ENCODE assay signal across 23 cellular contexts in the genomic region with DNA sequence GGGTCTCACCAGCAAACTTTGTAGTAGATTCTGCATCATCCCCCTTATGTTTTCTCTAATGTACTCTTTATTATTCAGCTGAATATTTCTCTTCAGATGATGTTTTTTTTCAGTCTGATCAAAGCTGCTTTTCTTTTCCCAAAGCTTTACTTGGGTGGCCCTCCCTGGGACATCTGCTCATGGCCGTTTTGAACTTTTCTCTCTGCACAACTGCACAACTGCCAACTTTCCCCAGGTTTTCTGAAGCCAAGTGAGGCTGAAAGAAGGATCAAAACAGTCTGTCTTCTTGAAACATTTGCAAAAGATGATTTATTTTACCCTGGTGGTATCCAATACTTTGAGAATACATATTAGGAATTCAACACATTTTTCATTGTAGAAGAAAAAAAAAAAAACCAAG. TPM values are rescaled to one million over a fixed set of nuclear protein-coding genes. Genes with fewer than 3 reads are reported as not detected.
DNase-seq lines count a peak whose midpoint lies in the region; ATAC-seq and TF ChIP-seq lines count a peak whose summit lies in the region.
"Had no signal": no experiment of that assay in that cellular context is flagged by ENCODE, and none has a peak within 500 bp of the region (broad histone marks: within the 10 kb centered on the region; RNA-seq: fewer than 3 reads in every experiment).

No MANE protein-coding gene starts in this region.

- H3K4me1 ChIP-seq in neural progenitor cell: peaks cover 7% of the 10 kb centered on the region
- H3K4me1 ChIP-seq: HAP-1, SJCRH30 had no signal

- H3K4me2 ChIP-seq in neural progenitor cell: no peak overlapping the region
- H3K4me2 ChIP-seq: GM23338 had no signal

- no peaks in the 10 kb centered on the region for H3K79me2 ChIP-seq in neural progenitor cell (ENCODE audit: low read depth)

- H3K4me3 ChIP-seq in neural progenitor cell: no peak overlapping the region
- H3K4me3 ChIP-seq: BLaER1 treated with 17β-estradiol and CSF1 and Interleukin-3, amounts not matched to agents 10 nM and 100 nM; GM23338; HAP-1; SJCRH30 had no signal

- H4K20me1 ChIP-seq in neural progenitor cell (ENCODE audit: low read depth): no peaks in the 10 kb centered on the region
- H4K20me1 ChIP-seq: BLaER1 treated with 17β-estradiol and CSF1 and Interleukin-3, amounts not matched to agents 10 nM and 100 nM had no signal

- POLR2A ChIA-PET in T-cell (lab: Charles Lee): no interaction called here
- POLR2A ChIA-PET in naive thymus-derived CD8-positive, alpha-beta T cell (lab: Charles Lee): interaction anchor here (0.6 to 1.3 kb wide), 2 partner anchors 13 to 14 kb away, joined by 3 read pairs; no protein-coding TSS in a partner anchor

- H3F3A ChIP-seq in neural progenitor cell (ENCODE audit: low read depth): no peaks in the 10 kb centered on the region

- no peak overlapping the region for H3K27ac ChIP-seq in neural progenitor cell
- H3K27ac ChIP-seq: 22Rv1, SJCRH30 had no signal

- DNase-seq in activated CD8-positive, alpha-beta memory T cell treated with anti-CD3 and anti-CD28 coated beads for 24 hours: peak; percentile 11
- no peak for DNase-seq in activated CD8-positive, alpha-beta memory T cell treated with anti-CD3 and anti-CD28 coated beads, Interleukin-2, amount 50 U/mL, for 4 hours
- DNase-seq in T-cell (no peak), type B pancreatic cell (ENCODE audit: extremely low spot score, unreplicated experiment) (peak; percentile 8), NCI-H526 treated with DMSO at 0.1 percent for 48 hours (lab: John Stamatoyannopoulos, UW) (no peak), neural progenitor cell (ENCODE audit: low spot score) (no peak)
- DNase-seq in naive thymus-derived CD8-positive, alpha-beta T cell: no peak
- DNase-seq: Calu3; CD8-positive, alpha-beta memory T cell; DMS153; KG1; MV-4-11; NCI-H1417; NCI-H1694 treated with DMSO at 0.1 percent for 48 hours; NCI-H446; NCI-H526; OCI-M1; SJCRH30 had no signal

- H3K4me1 Mint-ChIP-seq in T-cell (peaks cover 79 to 82% (median 80%) of the 10 kb centered on the region in 3 donors), type B pancreatic cell (ENCODE audit: unreplicated experiment) (peaks cover 14% of the 10 kb centered on the region), neural progenitor cell (peaks cover 3% of the 10 kb centered on the region)
- peaks cover 43 to 85% (median 82%) of the 10 kb centered on the region in 4 donors for H3K4me1 Mint-ChIP-seq in naive thymus-derived CD8-positive, alpha-beta T cell

- TF ChIP-seq CTCF in type B pancreatic cell (conservative IDR thresholded peaks at IDR 0.05) (no peak), neural progenitor cell (IDR thresholded peaks at IDR 0.05) (no peak)

- no peaks in the 10 kb centered on the region for H3K27me3 ChIP-seq in neural progenitor cell
- H3K27me3 ChIP-seq: BLaER1 treated with 17β-estradiol and CSF1 and Interleukin-3, amounts not matched to agents 10 nM and 100 nM; SJCRH30 had no signal

- no peak overlapping the region for H2AFZ ChIP-seq in neural progenitor cell (replicated peaks)
- H2AFZ ChIP-seq: GM23338 had no signal

- H3K9ac ChIP-seq in neural progenitor cell: no peak overlapping the region
- H3K9ac ChIP-seq: BLaER1 treated with 17β-estradiol and CSF1 and Interleukin-3, amounts not matched to agents 10 nM and 100 nM had no signal

- H3K36me3 ChIP-seq in neural progenitor cell: no peaks in the 10 kb centered on the region
- H3K36me3 ChIP-seq: BLaER1 treated with 17β-estradiol and CSF1 and Interleukin-3, amounts not matched to agents 10 nM and 100 nM; HAP-1; SJCRH30 had no signal

- CTCF ChIA-PET in T-cell (lab: Charles Lee): no interaction called here

- H3K36me3 Mint-ChIP-seq in T-cell: no peaks in the 10 kb centered on the region
- peaks cover 0 to 7% (median 0%) of the 10 kb centered on the region in 3 donors for H3K36me3 Mint-ChIP-seq in naive thymus-derived CD8-positive, alpha-beta T cell
- no peaks in the 10 kb centered on the region for H3K36me3 Mint-ChIP-seq in type B pancreatic cell
- H3K36me3 Mint-ChIP-seq in neural progenitor cell: no peaks in the 10 kb centered on the region

- no peaks in the 10 kb centered on the region for H3K9me3 ChIP-seq in neural progenitor cell (ENCODE audit: low read depth)
- H3K9me3 ChIP-seq: HAP-1, SJCRH30 had no signal

- H3K4me3 Mint-ChIP-seq in T-cell (peak overlapping the region in 1 of 3 donors; percentile 81), type B pancreatic cell (no peak overlapping the region), neural progenitor cell (no peak overlapping the region)
- peak overlapping the region in 5 of 10 donors; percentile 4 to 83 (median 76) for H3K4me3 Mint-ChIP-seq in naive thymus-derived CD8-positive, alpha-beta T cell
- H3K4me3 Mint-ChIP-seq: GM23338 had no signal

- ATAC-seq in T-cell (replicated peaks in 1 of 4): no peak
- no peak for ATAC-seq in naive thymus-derived CD8-positive, alpha-beta T cell
- ATAC-seq in HG03175 (IDR thresholded peaks at IDR 0.05; ENCODE audit: unreplicated experiment): no peak
- ATAC-seq: GM23338 had no signal

- peak overlapping the region; percentile 93 to 98 for H3K27ac Mint-ChIP-seq in T-cell
- H3K27ac Mint-ChIP-seq in naive thymus-derived CD8-positive, alpha-beta T cell: peak overlapping the region; percentile 18 to 97 (median 94)
- no peak overlapping the region for H3K27ac Mint-ChIP-seq in type B pancreatic cell
- no peak overlapping the region for H3K27ac Mint-ChIP-seq in neural progenitor cell
- H3K27ac Mint-ChIP-seq: GM23338 had no signal

- peaks cover 0 to 3% (median 0%) of the 10 kb centered on the region in 3 donors for H3K9me3 Mint-ChIP-seq in T-cell
- H3K9me3 Mint-ChIP-seq in naive thymus-derived CD8-positive, alpha-beta T cell: peaks cover 0 to 9% (median 4%) of the 10 kb centered on the region in 9 donors
- no peaks in the 10 kb centered on the region for H3K9me3 Mint-ChIP-seq in type B pancreatic cell
- H3K9me3 Mint-ChIP-seq in neural progenitor cell: no peaks in the 10 kb centered on the region

- H3K27me3 Mint-ChIP-seq in T-cell (no peaks in the 10 kb centered on the region), type B pancreatic cell (peaks cover 6% of the 10 kb centered on the region), neural progenitor cell (ENCODE audit: insufficient read depth, low read depth) (peaks cover 4% of the 10 kb centered on the region)
- no peaks in the 10 kb centered on the region for H3K27me3 Mint-ChIP-seq in naive thymus-derived CD8-positive, alpha-beta T cell

RNA-seq across cellular contexts. Expression of a gene that starts 43.0 kb away (rescaled TPM):
- total RNA-seq in T-cell (under 1 TPM in 4 of 5 donors, not detected in 1; 0.10 to 0.49 (median 0.17) TPM), type B pancreatic cell (ENCODE audit: low replicate concordance) (0.36 and 0.89 TPM in 2 replicates), neural progenitor cell (ENCODE audit: low replicate concordance) (3.9 and 10.3 TPM in 2 replicates)
- total RNA-seq in naive thymus-derived CD8-positive, alpha-beta T cell: under 1 TPM in 1 of 2 experiments, not detected in 1; 0.14 TPM
- under 1 TPM in 1 of 3 donors, not detected in 2; 0.09 TPM for polyA plus RNA-seq in naive thymus-derived CD8-positive, alpha-beta T cell
- total RNA-seq: CD8-positive, alpha-beta memory T cell; SJCRH30 had no signal
- polyA plus RNA-seq: CD8-positive, alpha-beta memory T cell had no signal

Comparison
In these comparisons a context has a peak if more than half of its experiments do, and no peak if none do; other contexts are left out.
1. DNase-seq: peak in activated CD8-positive, alpha-beta memory T cell treated with anti-CD3 and anti-CD28 coated beads for 24 hours (single experiment) and type B pancreatic cell (single experiment); none in activated CD8-positive, alpha-beta memory T cell treated with anti-CD3 and anti-CD28 coated beads, Interleukin-2, amount 50 U/mL, for 4 hours (single experiment), T-cell (0 of 34), naive thymus-derived CD8-positive, alpha-beta T cell (0 of 10), NCI-H526 treated with DMSO at 0.1 percent for 48 hours (single experiment) and neural progenitor cell (single experiment).
2. H3K27ac Mint-ChIP-seq: peak in T-cell (2 of 2) and naive thymus-derived CD8-positive, alpha-beta T cell (10 of 10); none in type B pancreatic cell (single experiment) and neural progenitor cell (single experiment).